In genomic region chr6:134422426-134423231, GRCh38 we compare ENCODE assay signal across 10 cellular contexts.
A peak's percentile ranks its signal among the peaks of the same experiment; 100 is the strongest.
DNase-seq lines count a peak whose midpoint lies in the region; ATAC-seq, FAIRE-seq and TF ChIP-seq lines count a peak whose summit lies in the region.
"Had no signal": no experiment of that assay in that cellular context is flagged by ENCODE, and none has a peak within 500 bp of the region (broad histone marks: within the 10 kb centered on the region; RNA-seq: fewer than 3 reads in every experiment).

No MANE protein-coding gene starts in this region.

- H3K27ac ChIP-seq in brain microvascular endothelial cell (peak overlapping the region; percentile 96), mesenchymal stem cell (ENCODE audit: low read length, poor library complexity, severe bottlenecking) (peak overlapping the region; percentile 96)

- no peak overlapping the region for H4K91ac ChIP-seq in mesenchymal stem cell (ENCODE audit: low read length)

- no peak overlapping the region for H2BK120ac ChIP-seq in mesenchymal stem cell (ENCODE audit: low read depth, low read length)

- no peaks in the 10 kb centered on the region for H3K9me3 ChIP-seq in mesenchymal stem cell (ENCODE audit: control insufficient read depth, low read length)

- ATAC-seq in left colon (no peak), HG02623 (IDR thresholded peaks at IDR 0.05; ENCODE audit: unreplicated experiment) (no peak)

- POLR2A ChIA-PET in BJ (lab: Charles Lee) = interaction anchor here (0.6 to 1.0 kb wide), 4 partner anchors 244 to 798 kb away, joined by 3 to 6 read pairs (median 5); no protein-coding TSS in a partner anchor

- no peak overlapping the region for H3K14ac ChIP-seq in mesenchymal stem cell (ENCODE audit: low read length in 2 of 2)

- H2AFZ ChIP-seq in mesenchymal stem cell (ENCODE audit: low read depth, low read length) = no peak overlapping the region

- no peak overlapping the region for H2AK5ac ChIP-seq in mesenchymal stem cell (ENCODE audit: low read length, severe bottlenecking)

- H2BK15ac ChIP-seq in mesenchymal stem cell (ENCODE audit: low read depth, poor library complexity, severe bottlenecking) = no peak overlapping the region

- H3K23ac ChIP-seq in mesenchymal stem cell (ENCODE audit: low read length in 2 of 2) = no peak overlapping the region

- H3K4me3 ChIP-seq in BJ (ENCODE audit: low read depth, low read length) (no peak overlapping the region), brain microvascular endothelial cell (ENCODE audit: low read depth, low read length) (no peak overlapping the region), mesenchymal stem cell (ENCODE audit: insufficient read depth in 1 of 2, low read depth in 1 of 2, low read length in 2 of 2) (no peak overlapping the region)

- peak overlapping the region; percentile 64 for H3K9ac ChIP-seq in mesenchymal stem cell (ENCODE audit: low read length)

- H3K4me2 ChIP-seq in mesenchymal stem cell (ENCODE audit: low read length, poor library complexity, severe bottlenecking) = no peak overlapping the region

- no peak overlapping the region for H3K4ac ChIP-seq in mesenchymal stem cell (ENCODE audit: low read depth in 1 of 2, low read length in 2 of 2)

- no peaks in the 10 kb centered on the region for H3K36me3 ChIP-seq in BJ (ENCODE audit: control insufficient read depth, insufficient read depth, low read length)
- no peaks in the 10 kb centered on the region for H3K36me3 ChIP-seq in brain microvascular endothelial cell (replicated peaks)
- H3K36me3 ChIP-seq in mesenchymal stem cell (ENCODE audit: control insufficient read depth in 1 of 2, insufficient read depth in 2 of 2, low read depth in 1 of 2, low read length in 2 of 2) = no peaks in the 10 kb centered on the region

- H2BK5ac ChIP-seq in mesenchymal stem cell (ENCODE audit: low read depth, low read length, poor library complexity, severe bottlenecking) = peak overlapping the region; percentile 99

- H3K79me1 ChIP-seq in mesenchymal stem cell (replicated peaks; ENCODE audit: low read length, poor library complexity, severe bottlenecking) = no peaks in the 10 kb centered on the region

- DNase-seq in BJ (ENCODE audit: low read depth) = peak; percentile 98
- peak; percentile 78 for DNase-seq in HTR-8/SVneo (ENCODE audit: insufficient read length, low spot score)
- DNase-seq in brain microvascular endothelial cell = peak; percentile 99
- DNase-seq in mesenchymal stem cell = peak; percentile 99
- DNase-seq in putamen (ENCODE audit: low spot score) = no peak
- DNase-seq in left colon = no peak
- no peak for DNase-seq in NCI-H510A (lab: John Stamatoyannopoulos, UW)
- DNase-seq: DMS79 treated with DMSO at 0.1 percent for 48 hours; stimulated activated CD4-positive, alpha-beta T cell treated with anti-CD3 and anti-CD28 coated beads, Interleukin-12 subunit alpha, Interleukin-12 subunit beta, amount 100 ng/mL, for 4 hours had no signal

- CTCF ChIA-PET in BJ (lab: Yijun Ruan, JAX) = interaction anchor here (0.7 to 1.8 kb wide), 5 partner anchors 10 to 401 kb away, joined by 3 to 7 read pairs (median 3); no protein-coding TSS in a partner anchor

- intact Hi-C loops in left colon (cut with DNase I, micrococcal nuclease) = no loop called here

- in situ Hi-C loops in brain microvascular endothelial cell (cut with HindIII; ENCODE audit: low pct_ligation_motif_present, low sequenced_read_pairs) = no loop called here

- peaks cover 12% of the 10 kb centered on the region for H3K4me1 ChIP-seq in mesenchymal stem cell (ENCODE audit: control insufficient read depth, insufficient read depth, low read depth, low read length)

- H2BK12ac ChIP-seq in mesenchymal stem cell (ENCODE audit: low read length in 2 of 2) = peak overlapping the region in 1 of 2 experiments; percentile 98

- peak overlapping the region; percentile 98 for H4K8ac ChIP-seq in mesenchymal stem cell (ENCODE audit: low read length)

- H3K18ac ChIP-seq in mesenchymal stem cell (ENCODE audit: low read depth in 1 of 2, low read length in 2 of 2) = peak overlapping the region in 1 of 2 experiments; percentile 85

- 1% methylated on average over 4 of the region's 6 CpGs for WGBS in mesenchymal stem cell

- H3K27me3 ChIP-seq in BJ (ENCODE audit: control insufficient read depth, insufficient read depth, low read length) = no peaks in the 10 kb centered on the region
- H3K27me3 ChIP-seq in brain microvascular endothelial cell (replicated peaks) = no peaks in the 10 kb centered on the region
- H3K27me3 ChIP-seq in mesenchymal stem cell (ENCODE audit: control insufficient read depth in 1 of 2, insufficient read depth in 1 of 2, low read length in 2 of 2) = no peaks in the 10 kb centered on the region

- FAIRE-seq in HTR-8/SVneo (lab: Jason Lieb, UNC) = peak; percentile 82

- TF ChIP-seq CTCF in BJ (IDR thresholded peaks at IDR 0.05; ENCODE audit: insufficient read depth, low read depth, low read length) = no peak
- no peak for TF ChIP-seq CTCF in brain microvascular endothelial cell (IDR thresholded peaks at IDR 0.05; ENCODE audit: low read depth, low read length, missing control alignments)

Comparison
In these comparisons a context has a peak if more than half of its experiments do, and no peak if none do; other contexts are left out.
1. DNase-seq: peak in BJ (single experiment), HTR-8/SVneo (single experiment), brain microvascular endothelial cell (single experiment) and mesenchymal stem cell (single experiment); none in putamen (single experiment), left colon (0 of 2) and NCI-H510A (single experiment).